Comparison of ENCODE assay signal across 8 cellular contexts in genomic region chr16:19524866-19525723, GRCh38. TPM values are rescaled to one million over a fixed set of nuclear protein-coding genes. Genes with fewer than 3 reads are reported as not detected.
DNase-seq lines count a peak whose midpoint lies in the region; ATAC-seq and TF ChIP-seq lines count a peak whose summit lies in the region.

No MANE protein-coding gene starts in this region.

- TF ChIP-seq CTCF in A673 (conservative IDR thresholded peaks at IDR 0.05; ENCODE audit: low read depth, low read length) (no peak), fibroblast of villous mesenchyme (IDR thresholded peaks at IDR 0.05; ENCODE audit: insufficient read depth, low read depth, low read length) (no peak)

- peak overlapping the region; percentile 85 for H3K4me3 ChIP-seq in A673 (ENCODE audit: low read depth, low read length, poor library complexity, severe bottlenecking)
- peak overlapping the region; percentile 94 for H3K4me3 ChIP-seq in HAP-1
- peak overlapping the region; percentile 100 for H3K4me3 ChIP-seq in fibroblast of villous mesenchyme (ENCODE audit: low read depth, low read length)

- in situ Hi-C loops in HAP-1 (cut with MboI; ENCODE audit: low sequenced_read_pairs), result loop anchor here (10.0 to 25.0 kb wide), 2 partner anchors 440 to 713 kb away; partner anchors contain the start of gene ARL6IP1

- H3K27ac ChIP-seq in A673 (ENCODE audit: low read depth, low read length, poor library complexity, severe bottlenecking), result peak overlapping the region; percentile 59

- peaks cover 23% of the 10 kb centered on the region for H3K36me3 Mint-ChIP-seq in T-helper 2 cell treated with Interferon-gamma antibody and Interleukin-4, amounts not matched to agents 5 μg/mL and 100 μg/mL, for 36 hours (ENCODE audit: low read depth)

- no peak for ATAC-seq in HG02938 (IDR thresholded peaks at IDR 0.05; ENCODE audit: unreplicated experiment)

- H3K27me3 ChIP-seq in A673 (replicated peaks; ENCODE audit: insufficient read depth, low read depth, low read length, poor library complexity) (no peaks in the 10 kb centered on the region), HAP-1 (ENCODE audit: low read depth) (no peaks in the 10 kb centered on the region)

- peaks cover 37% of the 10 kb centered on the region for H3K4me1 Mint-ChIP-seq in T-helper 2 cell treated with Interferon-gamma antibody and Interleukin-4, amounts not matched to agents 5 μg/mL and 100 μg/mL, for 36 hours (ENCODE audit: low read depth)

- H3K4me1 ChIP-seq in A673 (ENCODE audit: insufficient read depth, low read length, poor library complexity, severe bottlenecking) (peaks cover 30% of the 10 kb centered on the region), HAP-1 (peaks cover 43% of the 10 kb centered on the region)

- H3K27me3 Mint-ChIP-seq in T-helper 2 cell treated with Interferon-gamma antibody and Interleukin-4, amounts not matched to agents 5 μg/mL and 100 μg/mL, for 36 hours (ENCODE audit: low read depth), result no peaks in the 10 kb centered on the region

- H3K27ac Mint-ChIP-seq in T-helper 2 cell treated with Interferon-gamma antibody and Interleukin-4, amounts not matched to agents 5 μg/mL and 100 μg/mL, for 36 hours, result peak overlapping the region; percentile 88

- intact Hi-C loops in A673 (cut with micrococcal nuclease; ENCODE audit: unreplicated experiment), result loop anchor here (10.0 kb wide), 1 partner anchor 730 kb away; the partner anchor contains the start of gene RPS15A

- H3K36me3 ChIP-seq in A673 (ENCODE audit: insufficient read depth, low read length, poor library complexity, severe bottlenecking) (peaks cover 25% of the 10 kb centered on the region), HAP-1 (replicated peaks) (peaks cover 21% of the 10 kb centered on the region)

- CTCF ChIA-PET in A673 (lab: Charles Lee), result no interaction called here

- peak overlapping the region; percentile 91 for H3K4me3 Mint-ChIP-seq in T-helper 2 cell treated with Interferon-gamma antibody and Interleukin-4, amounts not matched to agents 5 μg/mL and 100 μg/mL, for 36 hours

- POLR2A ChIA-PET in A673 (lab: Charles Lee; ENCODE audit: low non-redundant PET), result no interaction called here

- H3K9me3 Mint-ChIP-seq in T-helper 2 cell treated with Interferon-gamma antibody and Interleukin-4, amounts not matched to agents 5 μg/mL and 100 μg/mL, for 36 hours, result no peaks in the 10 kb centered on the region

- BruUV-seq in A673 (replicated peaks; lab: Mats Ljungman, UMichigan), result no TSS peak

- no peak for DNase-seq in A673 (ENCODE audit: low spot score)
- peak; percentile 19 to 24 for DNase-seq in HAP-1 (ENCODE audit: low spot score in 2 of 2)
- DNase-seq in T-helper 2 cell treated with Interferon-gamma antibody and Interleukin-4, amounts not matched to agents 5 μg/mL and 100 μg/mL, for 36 hours (ENCODE audit: low spot score), result no peak
- DNase-seq in fibroblast of villous mesenchyme (ENCODE audit: low read depth), result peak; percentile 32
- peak; percentile 46 for DNase-seq in retina
- no peak for DNase-seq in NCI-H2107 treated with DMSO at 0.1 percent for 48 hours (lab: John Stamatoyannopoulos, UW; ENCODE audit: unreplicated experiment)
- DNase-seq in NCI-H1436 (lab: John Stamatoyannopoulos, UW), result no peak

- H3K9me3 ChIP-seq in A673 (ENCODE audit: low read depth, low read length, poor library complexity, severe bottlenecking) (no peaks in the 10 kb centered on the region), HAP-1 (no peaks in the 10 kb centered on the region)

RNA-seq across cellular contexts. Expression of gene CCP110, which starts 1.4 kb away (rescaled TPM):
- total RNA-seq in A673 (2021) (37.8 and 42.1 TPM in 2 replicates), fibroblast of villous mesenchyme (8.7 and 15.1 TPM in 2 replicates)

RNA-seq across cellular contexts. Expression of gene GDE1, which starts 3.2 kb away (rescaled TPM):
- total RNA-seq in A673 (2021), result 63.5 and 64.2 TPM in 2 replicates
- 71.8 and 107 TPM in 2 replicates for total RNA-seq in fibroblast of villous mesenchyme

RNA-seq across cellular contexts. Expression of gene VPS35L, which starts 30.4 kb away (rescaled TPM):
- total RNA-seq in A673 (2021) (51.1 and 53.3 TPM in 2 replicates), fibroblast of villous mesenchyme (65.1 and 67.4 TPM in 2 replicates)

Comparison
In these comparisons a context has a peak if more than half of its experiments do, and no peak if none do; other contexts are left out.
1. DNase-seq: peak in HAP-1 (2 of 2), fibroblast of villous mesenchyme (single experiment) and retina (single experiment); none in A673 (single experiment), T-helper 2 cell treated with Interferon-gamma antibody and Interleukin-4, amounts not matched to agents 5 μg/mL and 100 μg/mL, for 36 hours (single experiment), NCI-H2107 treated with DMSO at 0.1 percent for 48 hours (single experiment) and NCI-H1436 (single experiment).
2. Peak in every context shown above with its lines, with median percentiles within 50 percentile points of each other: H3K4me3 ChIP-seq.